ENCODE assay signal across 1 cellular context in genomic region chr3:40169983-40170382, GRCh38.
TF ChIP-seq lines count a peak whose summit lies in the region.

No MANE protein-coding gene starts in this region.

TF ChIP-seq in HepG2, 621 proteins besides CTCF, POLR2A, EP300 and RAD21 (continued from another document):
- TF ChIP-seq, protein P1, sequence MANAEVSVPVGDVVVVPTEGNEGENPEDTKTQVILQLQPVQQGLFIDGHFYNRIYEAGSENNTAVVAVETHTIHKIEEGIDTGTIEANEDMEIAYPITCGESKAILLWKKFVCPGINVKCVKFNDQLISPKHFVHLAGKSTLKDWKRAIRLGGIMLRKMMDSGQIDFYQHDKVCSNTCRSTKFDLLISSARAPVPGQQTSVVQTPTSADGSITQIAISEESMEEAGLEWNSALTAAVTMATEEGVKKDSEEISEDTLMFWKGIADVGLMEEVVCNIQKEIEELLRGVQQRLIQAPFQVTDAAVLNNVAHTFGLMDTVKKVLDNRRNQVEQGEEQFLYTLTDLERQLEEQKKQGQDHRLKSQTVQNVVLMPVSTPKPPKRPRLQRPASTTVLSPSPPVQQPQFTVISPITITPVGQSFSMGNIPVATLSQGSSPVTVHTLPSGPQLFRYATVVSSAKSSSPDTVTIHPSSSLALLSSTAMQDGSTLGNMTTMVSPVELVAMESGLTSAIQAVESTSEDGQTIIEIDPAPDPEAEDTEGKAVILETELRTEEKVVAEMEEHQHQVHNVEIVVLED (CRISPR knock-in tag; IDR thresholded peaks at IDR 0.05; ENCODE audit: borderline replicate concordance) = no peak
- TF ChIP-seq, protein P2, sequence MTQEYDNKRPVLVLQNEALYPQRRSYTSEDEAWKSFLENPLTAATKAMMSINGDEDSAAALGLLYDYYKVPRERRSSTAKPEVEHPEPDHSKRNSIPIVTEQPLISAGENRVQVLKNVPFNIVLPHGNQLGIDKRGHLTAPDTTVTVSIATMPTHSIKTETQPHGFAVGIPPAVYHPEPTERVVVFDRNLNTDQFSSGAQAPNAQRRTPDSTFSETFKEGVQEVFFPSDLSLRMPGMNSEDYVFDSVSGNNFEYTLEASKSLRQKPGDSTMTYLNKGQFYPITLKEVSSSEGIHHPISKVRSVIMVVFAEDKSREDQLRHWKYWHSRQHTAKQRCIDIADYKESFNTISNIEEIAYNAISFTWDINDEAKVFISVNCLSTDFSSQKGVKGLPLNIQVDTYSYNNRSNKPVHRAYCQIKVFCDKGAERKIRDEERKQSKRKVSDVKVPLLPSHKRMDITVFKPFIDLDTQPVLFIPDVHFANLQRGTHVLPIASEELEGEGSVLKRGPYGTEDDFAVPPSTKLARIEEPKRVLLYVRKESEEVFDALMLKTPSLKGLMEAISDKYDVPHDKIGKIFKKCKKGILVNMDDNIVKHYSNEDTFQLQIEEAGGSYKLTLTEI (CRISPR knock-in tag; conservative IDR thresholded peaks at IDR 0.05) = no peak
- TF ChIP-seq SCMH1 (CRISPR knock-in tag; IDR thresholded peaks at IDR 0.05; ENCODE audit: borderline replicate concordance) = no peak
TF ChIP-seq in HepG2: peak in this region for 0.
